ENCODE assay signal across 11 cellular contexts in the genomic region with DNA sequence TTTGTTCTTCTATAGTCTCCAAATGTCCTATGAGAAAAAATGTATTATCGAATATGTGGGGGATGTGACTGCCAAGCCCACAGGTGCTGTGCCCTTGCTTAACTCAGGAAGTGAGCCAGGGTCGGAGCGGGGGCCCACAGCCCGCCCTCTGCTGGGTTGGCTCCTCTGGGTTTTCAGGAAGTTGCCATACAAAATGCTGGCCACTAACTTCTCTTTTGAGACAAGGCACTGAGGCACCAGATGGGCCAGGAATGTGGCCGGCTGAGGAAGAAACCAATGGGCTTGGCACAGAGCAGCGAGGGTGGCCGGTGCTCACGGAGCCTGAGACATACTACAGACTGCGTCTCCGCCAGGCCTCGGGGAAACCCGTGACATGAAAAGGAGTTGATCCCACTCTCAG. TPM values are rescaled to one million over a fixed set of nuclear protein-coding genes. Genes with fewer than 3 reads are reported as not detected.
DNase-seq lines count a peak whose midpoint lies in the region; ATAC-seq and TF ChIP-seq lines count a peak whose summit lies in the region.
"Had no signal": no experiment of that assay in that cellular context is flagged by ENCODE, and none has a peak within 500 bp of the region (broad histone marks: within the 10 kb centered on the region; RNA-seq: fewer than 3 reads in every experiment).

No MANE protein-coding gene starts in this region.

- intact Hi-C loops in A673 (cut with micrococcal nuclease; ENCODE audit: unreplicated experiment), result no loop called here

- no peaks in the 10 kb centered on the region for H3K9me3 ChIP-seq in A673 (ENCODE audit: low read depth, low read length, poor library complexity, severe bottlenecking)
- H3K9me3 ChIP-seq: BE2C had no signal

- peaks cover 7 to 8% of the 10 kb centered on the region in 2 donors for H3K36me3 Mint-ChIP-seq in naive B cell

- peaks cover 5% of the 10 kb centered on the region for H3K36me3 ChIP-seq in A673 (ENCODE audit: insufficient read depth, low read length, poor library complexity, severe bottlenecking)

- H3K4me1 ChIP-seq in A673 (ENCODE audit: insufficient read depth, low read length, poor library complexity, severe bottlenecking), result no peaks in the 10 kb centered on the region
- H3K4me1 ChIP-seq: BE2C had no signal

- H3K4me3 ChIP-seq in A673 (ENCODE audit: low read depth, low read length, poor library complexity, severe bottlenecking), result no peak overlapping the region

- TF ChIP-seq CTCF in A673 (conservative IDR thresholded peaks at IDR 0.05; ENCODE audit: low read depth, low read length), result no peak

- no peaks in the 10 kb centered on the region for H3K27me3 ChIP-seq in A673 (replicated peaks; ENCODE audit: insufficient read depth, low read depth, low read length, poor library complexity)
- H3K27me3 ChIP-seq: BE2C had no signal

- peak overlapping the region; percentile 83 to 98 (median 93) for H3K27ac Mint-ChIP-seq in naive B cell

- ATAC-seq in naive B cell (ENCODE audit: low read depth in 2 of 2) (peak; percentile 76 to 82), HG03565 (IDR thresholded peaks at IDR 0.05; ENCODE audit: unreplicated experiment) (no peak), GM19328 (IDR thresholded peaks at IDR 0.05; ENCODE audit: unreplicated experiment) (no peak)

- POLR2A ChIA-PET in A673 (lab: Charles Lee; ENCODE audit: low non-redundant PET), result no interaction called here

- peaks cover 61 to 91% (median 89%) of the 10 kb centered on the region in 3 donors for H3K4me1 Mint-ChIP-seq in naive B cell

- DNase-seq in A673 (ENCODE audit: low spot score), result no peak
- DNase-seq in MV-4-11 (lab: John Stamatoyannopoulos, UW), result peak; percentile 88
- DNase-seq in dermis blood vessel endothelial cell, result peak; percentile 51
- peak; percentile 67 for DNase-seq in naive B cell
- DNase-seq in stimulated activated naive CD4-positive, alpha-beta T cell treated with Interleukin-2 at 50 U/mL for 16 hours (lab: John Stamatoyannopoulos, UW), result no peak
- DNase-seq in GM19238 (ENCODE audit: insufficient read length, low spot score), result no peak
- DNase-seq: activated CD8-positive, alpha-beta memory T cell treated with anti-CD3 and anti-CD28 coated beads, Interleukin-2, amount 50 U/mL, for 48 hours; BE2C; IMR-90 had no signal

- H3K27ac ChIP-seq in A673 (ENCODE audit: low read depth, low read length, poor library complexity, severe bottlenecking), result peak overlapping the region; percentile 2

- peak overlapping the region; percentile 8 to 88 (median 68) for H3K4me3 Mint-ChIP-seq in naive B cell

- CTCF ChIA-PET in A673 (lab: Charles Lee), result no interaction called here

- no TSS peak for BruUV-seq in A673 (replicated peaks; lab: Mats Ljungman, UMichigan)

- H3K9me3 Mint-ChIP-seq in naive B cell, result no peaks in the 10 kb centered on the region

- H3K27me3 Mint-ChIP-seq in naive B cell, result no peaks in the 10 kb centered on the region

RNA-seq across cellular contexts. Expression of a gene that starts 58.9 kb away (rescaled TPM):
- 18.3 and 19.8 TPM in 2 replicates for total RNA-seq in A673 (2021)
- total RNA-seq in dermis blood vessel endothelial cell, result 30.5 and 36.5 TPM in 2 replicates
- polyA plus RNA-seq in naive B cell (ENCODE audit: low read depth in 6 of 6), result 100 to 1,000 TPM in 1 of 6 donors, 10 to 100 TPM in 5; 19.6 to 141 (median 31.5) TPM

Comparison
In these comparisons a context has a peak if more than half of its experiments do, and no peak if none do; other contexts are left out.
1. DNase-seq: peak in MV-4-11 (single experiment), dermis blood vessel endothelial cell (single experiment) and naive B cell (single experiment); none in A673 (single experiment), stimulated activated naive CD4-positive, alpha-beta T cell treated with Interleukin-2 at 50 U/mL for 16 hours (single experiment) and GM19238 (single experiment).
2. ATAC-seq: peak in naive B cell (2 of 2); none in HG03565 (single experiment) and GM19328 (single experiment).